In genomic region chr14:104678346-104678745, GRCh38 we compare ENCODE assay signal across 1 cellular context.
A peak's percentile ranks its signal among the peaks of the same experiment; 100 is the strongest.
TF ChIP-seq lines count a peak whose summit lies in the region.

No MANE protein-coding gene starts in this region.

TF ChIP-seq in HEK293, 187 proteins besides CTCF, POLR2A, EP300 and RAD21 (continued from another document):
- TF ChIP-seq PRDM10 (tag by site-specific recombination; IDR thresholded peaks at IDR 0.05): peak; percentile 35; the same call in 1 of the 2 replicates
- TF ChIP-seq ZBTB44 (tag by site-specific recombination; IDR thresholded peaks at IDR 0.05): no peak
- TF ChIP-seq ZNF521 (tag by site-specific recombination; IDR thresholded peaks at IDR 0.05): no peak
- TF ChIP-seq EGR2 (tag by site-specific recombination; IDR thresholded peaks at IDR 0.05; ENCODE audit: low read depth): no peak
- no peak for TF ChIP-seq ZNF157 (tag by site-specific recombination; IDR thresholded peaks at IDR 0.05)
- no peak for TF ChIP-seq PRDM2 (tag by site-specific recombination; IDR thresholded peaks at IDR 0.05; ENCODE audit: borderline replicate concordance)
- TF ChIP-seq ZNF169 (tag by site-specific recombination; IDR thresholded peaks at IDR 0.05): no peak
- TF ChIP-seq ZNF2 (tag by site-specific recombination; IDR thresholded peaks at IDR 0.05): no peak
- peak; percentile 14; the same call in 1 of the 2 replicates for TF ChIP-seq ZIC2 (tag by site-specific recombination; IDR thresholded peaks at IDR 0.05)
- TF ChIP-seq ZNF280D (tag by site-specific recombination; IDR thresholded peaks at IDR 0.05): no peak
- no peak for TF ChIP-seq ZBTB48 (tag by site-specific recombination; IDR thresholded peaks at IDR 0.05)
- TF ChIP-seq SCRT2 (tag by site-specific recombination; IDR thresholded peaks at IDR 0.05): no peak
- TF ChIP-seq GLIS1 (tag by site-specific recombination; IDR thresholded peaks at IDR 0.05): peak; percentile 96
- TF ChIP-seq ZNF610 (tag by site-specific recombination; IDR thresholded peaks at IDR 0.05; ENCODE audit: borderline replicate concordance): no peak
- no peak for TF ChIP-seq ZNF26 (tag by site-specific recombination; IDR thresholded peaks at IDR 0.05)
- TF ChIP-seq KLF8 (tag by site-specific recombination; IDR thresholded peaks at IDR 0.05): no peak
- no peak for TF ChIP-seq ZNF239 (tag by site-specific recombination; IDR thresholded peaks at IDR 0.05)
- no peak for TF ChIP-seq ZBTB21 (tag by site-specific recombination; IDR thresholded peaks at IDR 0.05)
- no peak for TF ChIP-seq ZNF658 (tag by site-specific recombination; IDR thresholded peaks at IDR 0.05)
- TF ChIP-seq SP2 (tag by site-specific recombination; IDR thresholded peaks at IDR 0.05): no peak
- peak; percentile 56; the same call in 1 of the 2 replicates for TF ChIP-seq ZNF423 (tag by site-specific recombination; IDR thresholded peaks at IDR 0.05)
- no peak for TF ChIP-seq ZNF18 (tag by site-specific recombination; IDR thresholded peaks at IDR 0.05)
- no peak for TF ChIP-seq ZNF600 (tag by site-specific recombination; IDR thresholded peaks at IDR 0.05)
- no peak; the same call in 1 of the 2 replicates for TF ChIP-seq ZNF398 (tag by site-specific recombination; IDR thresholded peaks at IDR 0.05)
- TF ChIP-seq RBAK (tag by site-specific recombination; IDR thresholded peaks at IDR 0.05): no peak
- no peak for TF ChIP-seq ZNF580 (tag by site-specific recombination; IDR thresholded peaks at IDR 0.05)
- TF ChIP-seq KLF16 (tag by site-specific recombination; IDR thresholded peaks at IDR 0.05): no peak
- TF ChIP-seq IKZF3 (tag by site-specific recombination; IDR thresholded peaks at IDR 0.05): peak; percentile 60; the same call in 1 of the 2 replicates
- no peak for TF ChIP-seq GLI2 (tag by site-specific recombination; IDR thresholded peaks at IDR 0.05; ENCODE audit: borderline replicate concordance, low read depth)
- TF ChIP-seq ZNF704 (tag by site-specific recombination; IDR thresholded peaks at IDR 0.05): no peak
- 0 out of 2 replicates have a peak, but pooled peaks have one; percentile 3 for TF ChIP-seq ZBTB17 (tag by site-specific recombination; IDR thresholded peaks at IDR 0.05)
- no peak for TF ChIP-seq ZNF449 (tag by site-specific recombination; IDR thresholded peaks at IDR 0.05)
- no peak for TF ChIP-seq ZNF558 (tag by site-specific recombination; IDR thresholded peaks at IDR 0.05)
TF ChIP-seq in HEK293: peak in this region for 7.
